In genomic region chr1:172359531-172359991, GRCh38 we compare ENCODE assay signal across 8 cellular contexts.
DNase-seq lines count a peak whose midpoint lies in the region; ATAC-seq and TF ChIP-seq lines count a peak whose summit lies in the region.

No MANE protein-coding gene starts in this region.

- no peaks in the 10 kb centered on the region for H3K79me2 ChIP-seq in trophoblast cell (ENCODE audit: control insufficient read depth, insufficient read depth, low read length, poor library complexity)
- no peaks in the 10 kb centered on the region for H3K79me2 ChIP-seq in mesendoderm (ENCODE audit: control insufficient read depth, insufficient read depth, low read length)

- H2AK5ac ChIP-seq in trophoblast cell (ENCODE audit: low read length), result no peak overlapping the region
- H2AK5ac ChIP-seq in mesendoderm (ENCODE audit: low read length), result no peak overlapping the region

- H4K8ac ChIP-seq in trophoblast cell (ENCODE audit: low read depth, low read length), result no peak overlapping the region
- H4K8ac ChIP-seq in mesendoderm (ENCODE audit: low read depth, low read length), result no peak overlapping the region

- no peak overlapping the region for H2AFZ ChIP-seq in trophoblast cell (ENCODE audit: insufficient read depth, low read length, poor library complexity)

- no peak for ATAC-seq in HG02798 (IDR thresholded peaks at IDR 0.05; ENCODE audit: poor library complexity, unreplicated experiment)

- no peak overlapping the region for H4K5ac ChIP-seq in mesendoderm (ENCODE audit: low read length)

- no peak overlapping the region for H2BK120ac ChIP-seq in trophoblast cell (ENCODE audit: insufficient read depth, low read length, poor library complexity)
- no peak overlapping the region for H2BK120ac ChIP-seq in mesendoderm (ENCODE audit: low read depth, low read length)

- H3K36me3 ChIP-seq in colonic mucosa (no peaks in the 10 kb centered on the region), trophoblast cell (ENCODE audit: control insufficient read depth in 1 of 2, insufficient read depth in 2 of 2, low read length in 2 of 2) (no peaks in the 10 kb centered on the region), mesendoderm (ENCODE audit: control insufficient read depth, insufficient read depth, low read length) (no peaks in the 10 kb centered on the region)

- intact Hi-C loops in colonic mucosa (cut with DNase I), result no loop called here

- H3K79me1 ChIP-seq in trophoblast cell (ENCODE audit: low read length), result peaks cover 13% of the 10 kb centered on the region
- H3K79me1 ChIP-seq in mesendoderm (ENCODE audit: low read length), result no peaks in the 10 kb centered on the region

- no peak overlapping the region for H4K91ac ChIP-seq in trophoblast cell (ENCODE audit: low read depth, low read length)

- peak; percentile 34 for DNase-seq in ELR (ENCODE audit: low read depth)
- DNase-seq in NCI-H345 (lab: John Stamatoyannopoulos, UW), result peak; percentile 55
- DNase-seq in colonic mucosa, result peak; percentile 49
- no peak for DNase-seq in trophoblast cell
- no peak for DNase-seq in mesendoderm
- DNase-seq in HCEC 1CT, result no peak
- no peak for DNase-seq in cortex of kidney (lab: John Stamatoyannopoulos, UW)

- no peak overlapping the region for H2BK5ac ChIP-seq in trophoblast cell (ENCODE audit: low read depth, low read length, poor library complexity)
- H2BK5ac ChIP-seq in mesendoderm (ENCODE audit: low read length), result no peak overlapping the region

- H3K18ac ChIP-seq in trophoblast cell (ENCODE audit: low read length) (no peak overlapping the region), mesendoderm (ENCODE audit: low read length) (no peak overlapping the region)

- H3K9ac ChIP-seq in colonic mucosa (ENCODE audit: low read depth in 2 of 2, low read length in 2 of 2) (peak overlapping the region in 1 of 2 donors; percentile 29), trophoblast cell (ENCODE audit: low read length) (no peak overlapping the region), mesendoderm (ENCODE audit: low read length) (no peak overlapping the region)

- H3K4me2 ChIP-seq in trophoblast cell (ENCODE audit: low read length) (no peak overlapping the region), mesendoderm (ENCODE audit: low read length) (no peak overlapping the region)

- H3K27me3 ChIP-seq in colonic mucosa (no peaks in the 10 kb centered on the region), trophoblast cell (ENCODE audit: insufficient read depth, low read length) (no peaks in the 10 kb centered on the region), mesendoderm (ENCODE audit: insufficient read depth, low read length, poor library complexity) (no peaks in the 10 kb centered on the region)

- H2BK15ac ChIP-seq in mesendoderm (replicated peaks; ENCODE audit: low read depth), result no peak overlapping the region

- H2BK12ac ChIP-seq in trophoblast cell (ENCODE audit: low read length), result no peak overlapping the region

- H3K27ac ChIP-seq in colonic mucosa (peak overlapping the region; percentile 92), trophoblast cell (ENCODE audit: low read depth, low read length) (peak overlapping the region; percentile 90), mesendoderm (ENCODE audit: low read depth, low read length) (no peak overlapping the region)

- H3K4ac ChIP-seq in trophoblast cell (ENCODE audit: low read depth, low read length) (no peak overlapping the region), mesendoderm (ENCODE audit: low read depth, low read length) (no peak overlapping the region)

- no peak overlapping the region for H3K56ac ChIP-seq in mesendoderm (ENCODE audit: low read length)

- H4K12ac ChIP-seq in trophoblast cell (ENCODE audit: low read depth, low read length), result no peak overlapping the region

- no CpG with 5 or more reads among the region's 3 CpGs for WGBS in trophoblast cell (ENCODE audit: extremely low coverage, insufficient coverage, insufficient read length)
- no CpG with 5 or more reads among the region's 3 CpGs for WGBS in mesendoderm (ENCODE audit: extremely low coverage, insufficient coverage, low lambda C conversion rate)

- H3K4me3 ChIP-seq in colonic mucosa (no peak overlapping the region), trophoblast cell (ENCODE audit: low read depth, low read length) (no peak overlapping the region), mesendoderm (ENCODE audit: low read length) (no peak overlapping the region)

- TF ChIP-seq CTCF in colonic mucosa (IDR thresholded peaks at IDR 0.05), result no peak

- H3K4me1 ChIP-seq in colonic mucosa (peaks cover 10% of the 10 kb centered on the region), trophoblast cell (ENCODE audit: control insufficient read depth in 1 of 2, insufficient read depth in 2 of 2, low read length in 2 of 2) (peaks cover 0 to 11% of the 10 kb centered on the region in 2 experiments), mesendoderm (ENCODE audit: control insufficient read depth, low read depth, low read length) (peaks cover 10% of the 10 kb centered on the region)

- H3K23ac ChIP-seq in trophoblast cell (ENCODE audit: low read length) (no peak overlapping the region), mesendoderm (ENCODE audit: low read length) (no peak overlapping the region)

- H3K14ac ChIP-seq in trophoblast cell (ENCODE audit: low read length), result no peak overlapping the region

- H3K9me3 ChIP-seq in colonic mucosa, result no peaks in the 10 kb centered on the region
- no peaks in the 10 kb centered on the region for H3K9me3 ChIP-seq in trophoblast cell (ENCODE audit: insufficient read depth, low read depth, low read length)

Comparison
In these comparisons a context has a peak if more than half of its experiments do, and no peak if none do; other contexts are left out.
1. DNase-seq: peak in ELR (single experiment), NCI-H345 (single experiment) and colonic mucosa (single experiment); none in trophoblast cell (0 of 2), mesendoderm (single experiment), HCEC 1CT (single experiment) and cortex of kidney (single experiment).